1 cellular context compared by ENCODE assay signal in the genomic region with DNA sequence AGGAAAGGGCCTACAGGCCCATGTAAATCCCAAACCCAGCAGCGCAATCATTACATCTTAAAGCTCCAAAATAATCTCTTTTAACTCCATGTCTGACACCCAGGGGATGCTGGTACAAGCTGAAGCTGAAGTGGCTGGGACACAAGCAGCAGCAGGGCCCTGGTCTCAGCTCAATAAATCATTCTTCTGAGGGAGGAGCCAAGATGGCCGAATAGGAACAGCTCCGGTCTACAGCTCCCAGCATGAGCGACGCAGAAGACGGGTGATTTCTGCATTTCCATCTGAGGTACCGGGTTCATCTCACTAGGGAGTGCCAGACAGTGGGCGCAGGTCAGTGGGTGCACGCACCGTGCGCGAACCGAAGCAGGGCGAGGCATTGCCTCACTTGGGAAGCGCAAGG.
A peak's percentile ranks its signal among the peaks of the same experiment; 100 is the strongest.
TF ChIP-seq lines count a peak whose summit lies in the region.
"Not testable (repeated sequence)": the region's sequence is repeated elsewhere in the genome, so short reads cannot be mapped to it uniquely, and the experiment has no call there.

No MANE protein-coding gene starts in this region.

TF ChIP-seq in K562, 482 proteins besides CTCF, POLR2A, EP300 and RAD21:
- TF ChIP-seq, protein P1, sequence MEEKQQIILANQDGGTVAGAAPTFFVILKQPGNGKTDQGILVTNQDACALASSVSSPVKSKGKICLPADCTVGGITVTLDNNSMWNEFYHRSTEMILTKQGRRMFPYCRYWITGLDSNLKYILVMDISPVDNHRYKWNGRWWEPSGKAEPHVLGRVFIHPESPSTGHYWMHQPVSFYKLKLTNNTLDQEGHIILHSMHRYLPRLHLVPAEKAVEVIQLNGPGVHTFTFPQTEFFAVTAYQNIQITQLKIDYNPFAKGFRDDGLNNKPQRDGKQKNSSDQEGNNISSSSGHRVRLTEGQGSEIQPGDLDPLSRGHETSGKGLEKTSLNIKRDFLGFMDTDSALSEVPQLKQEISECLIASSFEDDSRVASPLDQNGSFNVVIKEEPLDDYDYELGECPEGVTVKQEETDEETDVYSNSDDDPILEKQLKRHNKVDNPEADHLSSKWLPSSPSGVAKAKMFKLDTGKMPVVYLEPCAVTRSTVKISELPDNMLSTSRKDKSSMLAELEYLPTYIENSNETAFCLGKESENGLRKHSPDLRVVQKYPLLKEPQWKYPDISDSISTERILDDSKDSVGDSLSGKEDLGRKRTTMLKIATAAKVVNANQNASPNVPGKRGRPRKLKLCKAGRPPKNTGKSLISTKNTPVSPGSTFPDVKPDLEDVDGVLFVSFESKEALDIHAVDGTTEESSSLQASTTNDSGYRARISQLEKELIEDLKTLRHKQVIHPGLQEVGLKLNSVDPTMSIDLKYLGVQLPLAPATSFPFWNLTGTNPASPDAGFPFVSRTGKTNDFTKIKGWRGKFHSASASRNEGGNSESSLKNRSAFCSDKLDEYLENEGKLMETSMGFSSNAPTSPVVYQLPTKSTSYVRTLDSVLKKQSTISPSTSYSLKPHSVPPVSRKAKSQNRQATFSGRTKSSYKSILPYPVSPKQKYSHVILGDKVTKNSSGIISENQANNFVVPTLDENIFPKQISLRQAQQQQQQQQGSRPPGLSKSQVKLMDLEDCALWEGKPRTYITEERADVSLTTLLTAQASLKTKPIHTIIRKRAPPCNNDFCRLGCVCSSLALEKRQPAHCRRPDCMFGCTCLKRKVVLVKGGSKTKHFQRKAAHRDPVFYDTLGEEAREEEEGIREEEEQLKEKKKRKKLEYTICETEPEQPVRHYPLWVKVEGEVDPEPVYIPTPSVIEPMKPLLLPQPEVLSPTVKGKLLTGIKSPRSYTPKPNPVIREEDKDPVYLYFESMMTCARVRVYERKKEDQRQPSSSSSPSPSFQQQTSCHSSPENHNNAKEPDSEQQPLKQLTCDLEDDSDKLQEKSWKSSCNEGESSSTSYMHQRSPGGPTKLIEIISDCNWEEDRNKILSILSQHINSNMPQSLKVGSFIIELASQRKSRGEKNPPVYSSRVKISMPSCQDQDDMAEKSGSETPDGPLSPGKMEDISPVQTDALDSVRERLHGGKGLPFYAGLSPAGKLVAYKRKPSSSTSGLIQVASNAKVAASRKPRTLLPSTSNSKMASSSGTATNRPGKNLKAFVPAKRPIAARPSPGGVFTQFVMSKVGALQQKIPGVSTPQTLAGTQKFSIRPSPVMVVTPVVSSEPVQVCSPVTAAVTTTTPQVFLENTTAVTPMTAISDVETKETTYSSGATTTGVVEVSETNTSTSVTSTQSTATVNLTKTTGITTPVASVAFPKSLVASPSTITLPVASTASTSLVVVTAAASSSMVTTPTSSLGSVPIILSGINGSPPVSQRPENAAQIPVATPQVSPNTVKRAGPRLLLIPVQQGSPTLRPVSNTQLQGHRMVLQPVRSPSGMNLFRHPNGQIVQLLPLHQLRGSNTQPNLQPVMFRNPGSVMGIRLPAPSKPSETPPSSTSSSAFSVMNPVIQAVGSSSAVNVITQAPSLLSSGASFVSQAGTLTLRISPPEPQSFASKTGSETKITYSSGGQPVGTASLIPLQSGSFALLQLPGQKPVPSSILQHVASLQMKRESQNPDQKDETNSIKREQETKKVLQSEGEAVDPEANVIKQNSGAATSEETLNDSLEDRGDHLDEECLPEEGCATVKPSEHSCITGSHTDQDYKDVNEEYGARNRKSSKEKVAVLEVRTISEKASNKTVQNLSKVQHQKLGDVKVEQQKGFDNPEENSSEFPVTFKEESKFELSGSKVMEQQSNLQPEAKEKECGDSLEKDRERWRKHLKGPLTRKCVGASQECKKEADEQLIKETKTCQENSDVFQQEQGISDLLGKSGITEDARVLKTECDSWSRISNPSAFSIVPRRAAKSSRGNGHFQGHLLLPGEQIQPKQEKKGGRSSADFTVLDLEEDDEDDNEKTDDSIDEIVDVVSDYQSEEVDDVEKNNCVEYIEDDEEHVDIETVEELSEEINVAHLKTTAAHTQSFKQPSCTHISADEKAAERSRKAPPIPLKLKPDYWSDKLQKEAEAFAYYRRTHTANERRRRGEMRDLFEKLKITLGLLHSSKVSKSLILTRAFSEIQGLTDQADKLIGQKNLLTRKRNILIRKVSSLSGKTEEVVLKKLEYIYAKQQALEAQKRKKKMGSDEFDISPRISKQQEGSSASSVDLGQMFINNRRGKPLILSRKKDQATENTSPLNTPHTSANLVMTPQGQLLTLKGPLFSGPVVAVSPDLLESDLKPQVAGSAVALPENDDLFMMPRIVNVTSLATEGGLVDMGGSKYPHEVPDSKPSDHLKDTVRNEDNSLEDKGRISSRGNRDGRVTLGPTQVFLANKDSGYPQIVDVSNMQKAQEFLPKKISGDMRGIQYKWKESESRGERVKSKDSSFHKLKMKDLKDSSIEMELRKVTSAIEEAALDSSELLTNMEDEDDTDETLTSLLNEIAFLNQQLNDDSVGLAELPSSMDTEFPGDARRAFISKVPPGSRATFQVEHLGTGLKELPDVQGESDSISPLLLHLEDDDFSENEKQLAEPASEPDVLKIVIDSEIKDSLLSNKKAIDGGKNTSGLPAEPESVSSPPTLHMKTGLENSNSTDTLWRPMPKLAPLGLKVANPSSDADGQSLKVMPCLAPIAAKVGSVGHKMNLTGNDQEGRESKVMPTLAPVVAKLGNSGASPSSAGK (IDR thresholded peaks at IDR 0.05): peak; percentile 33
- peak; percentile 95 for TF ChIP-seq MEIS2 (IDR thresholded peaks at IDR 0.05; ENCODE audit: partially characterized antibody)
- peak in 1 of 3 experiments; percentile 47 for TF ChIP-seq YY1 (IDR thresholded peaks at IDR 0.05; ENCODE audit: borderline replicate concordance in 1 of 3, control insufficient read depth in 1 of 3, extremely low read depth in 1 of 3, insufficient read depth in 3 of 3, insufficient read length in 1 of 3, insufficient replicate concordance in 2 of 3, low read depth in 1 of 3, low read length in 2 of 3)
- peak; percentile 54; the same call in 1 of the 2 replicates for TF ChIP-seq L3MBTL2 (IDR thresholded peaks at IDR 0.05)
- 0 out of 2 replicates have a peak, but pooled peaks have one; percentile 39 for TF ChIP-seq SOX6 (IDR thresholded peaks at IDR 0.05)
- TF ChIP-seq, protein P2, sequence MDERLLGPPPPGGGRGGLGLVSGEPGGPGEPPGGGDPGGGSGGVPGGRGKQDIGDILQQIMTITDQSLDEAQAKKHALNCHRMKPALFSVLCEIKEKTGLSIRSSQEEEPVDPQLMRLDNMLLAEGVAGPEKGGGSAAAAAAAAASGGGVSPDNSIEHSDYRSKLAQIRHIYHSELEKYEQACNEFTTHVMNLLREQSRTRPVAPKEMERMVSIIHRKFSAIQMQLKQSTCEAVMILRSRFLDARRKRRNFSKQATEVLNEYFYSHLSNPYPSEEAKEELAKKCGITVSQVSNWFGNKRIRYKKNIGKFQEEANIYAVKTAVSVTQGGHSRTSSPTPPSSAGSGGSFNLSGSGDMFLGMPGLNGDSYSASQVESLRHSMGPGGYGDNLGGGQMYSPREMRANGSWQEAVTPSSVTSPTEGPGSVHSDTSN (CRISPR knock-in tag; IDR thresholded peaks at IDR 0.05; ENCODE audit: low read depth): not testable (repeated sequence)
- TF ChIP-seq, protein P2 (tag; conservative IDR thresholded peaks at IDR 0.05; ENCODE audit: low read depth): peak; percentile 87
- peak in 1 of 2 experiments; percentile 20; a peak in 1 of 4 replicates for TF ChIP-seq NRF1 (conservative IDR thresholded peaks at IDR 0.05 in 1 of 2, IDR thresholded peaks at IDR 0.05 in 1 of 2)
- TF ChIP-seq, protein P3, sequence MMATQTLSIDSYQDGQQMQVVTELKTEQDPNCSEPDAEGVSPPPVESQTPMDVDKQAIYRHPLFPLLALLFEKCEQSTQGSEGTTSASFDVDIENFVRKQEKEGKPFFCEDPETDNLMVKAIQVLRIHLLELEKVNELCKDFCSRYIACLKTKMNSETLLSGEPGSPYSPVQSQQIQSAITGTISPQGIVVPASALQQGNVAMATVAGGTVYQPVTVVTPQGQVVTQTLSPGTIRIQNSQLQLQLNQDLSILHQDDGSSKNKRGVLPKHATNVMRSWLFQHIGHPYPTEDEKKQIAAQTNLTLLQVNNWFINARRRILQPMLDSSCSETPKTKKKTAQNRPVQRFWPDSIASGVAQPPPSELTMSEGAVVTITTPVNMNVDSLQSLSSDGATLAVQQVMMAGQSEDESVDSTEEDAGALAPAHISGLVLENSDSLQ (IDR thresholded peaks at IDR 0.05): peak; percentile 94
- peak; percentile 38; the same call in 1 of the 2 replicates for TF ChIP-seq CXXC5 (CRISPR knock-in tag; IDR thresholded peaks at IDR 0.05)
